Comparison of ENCODE assay signal across 10 cellular contexts in the genomic region with DNA sequence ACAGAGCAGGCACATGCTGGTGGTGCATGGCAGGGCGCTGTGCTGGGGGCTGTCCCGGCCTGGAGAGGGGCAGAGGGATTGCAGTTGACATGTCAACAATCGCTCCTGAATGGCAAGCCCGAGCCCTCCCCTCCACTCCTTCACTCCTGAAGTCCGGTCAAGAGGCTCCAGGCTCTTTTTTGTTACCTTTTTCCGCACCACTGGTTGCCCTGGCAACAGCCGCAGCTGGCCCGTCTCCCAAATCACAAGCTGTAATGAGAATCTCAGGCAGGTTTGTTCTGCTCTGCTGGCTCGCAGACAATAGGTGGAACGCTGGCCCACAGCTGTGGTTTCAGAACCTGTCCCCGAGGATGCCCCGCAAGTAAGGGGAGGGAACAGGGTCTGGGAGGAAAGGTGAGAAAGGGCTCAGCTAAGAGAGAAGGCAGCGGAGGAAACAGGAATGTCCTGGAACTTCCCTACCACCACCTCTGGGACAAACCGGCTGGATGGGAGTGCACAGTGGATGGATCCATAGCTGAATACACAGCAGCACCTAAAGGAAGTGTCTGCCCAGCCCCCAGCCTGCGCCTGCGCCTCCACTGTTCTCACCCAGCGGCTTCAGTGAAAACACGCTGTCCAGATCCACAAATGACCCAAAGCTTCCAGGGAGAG. TPM values are rescaled to one million over a fixed set of nuclear protein-coding genes. Genes with fewer than 3 reads are reported as not detected.
DNase-seq lines count a peak whose midpoint lies in the region; ATAC-seq and TF ChIP-seq lines count a peak whose summit lies in the region.
"Had no signal": no experiment of that assay in that cellular context is flagged by ENCODE, and none has a peak within 500 bp of the region (broad histone marks: within the 10 kb centered on the region; RNA-seq: fewer than 3 reads in every experiment).

No MANE protein-coding gene starts in this region.

- H3K4me1 ChIP-seq in heart left ventricle = peaks cover 0 to 41% (median 12%) of the 10 kb centered on the region in 12 donors
- peaks cover 34% of the 10 kb centered on the region for H3K4me1 ChIP-seq in mammary epithelial cell (ENCODE audit: insufficient read depth, low read length)
- no peaks in the 10 kb centered on the region for H3K4me1 ChIP-seq in testis

- TF ChIP-seq POLR2A in heart left ventricle (IDR thresholded peaks at IDR 0.05) = no peak
- TF ChIP-seq POLR2A in testis (IDR thresholded peaks at IDR 0.05) = no peak

- DNase-seq in heart left ventricle (peak in 4 of 5 donors; percentile 55 to 75 (median 63)), cardiac septum (ENCODE audit: low spot score) (no peak), NCI-H1436 (lab: John Stamatoyannopoulos, UW) (peak; percentile 75), mammary epithelial cell (peak; percentile 98), naive B cell (peak; percentile 29), testis (no peak)
- no peak for DNase-seq in activated CD8-positive, alpha-beta memory T cell treated with anti-CD3 and anti-CD28 coated beads, Interleukin-2, amount 50 U/mL, for 4 hours
- DNase-seq in activated CD4-positive, alpha-beta T cell treated with anti-CD3 and anti-CD28 coated beads, Interleukin-2, amount 10 ng/mL, durations not matched to agents 7 days and 5 days = no peak

- H3K27me3 ChIP-seq in heart left ventricle (peaks cover 0 to 6% (median 0%) of the 10 kb centered on the region in 9 donors), mammary epithelial cell (ENCODE audit: insufficient read depth, low read length) (no peaks in the 10 kb centered on the region), testis (no peaks in the 10 kb centered on the region)

- no peaks in the 10 kb centered on the region for H3K36me3 Mint-ChIP-seq in naive B cell
- H3K36me3 Mint-ChIP-seq in activated CD4-positive, alpha-beta T cell treated with anti-CD3 and anti-CD28 coated beads, Interleukin-2, amount 10 ng/mL, durations not matched to agents 7 days and 5 days (ENCODE audit: low read depth) = no peaks in the 10 kb centered on the region

- H3K79me2 ChIP-seq in mammary epithelial cell (ENCODE audit: insufficient read depth, low read length) = no peaks in the 10 kb centered on the region

- peak overlapping the region in 5 of 6 donors; percentile 12 to 69 (median 58) for H3K27ac Mint-ChIP-seq in naive B cell
- H3K27ac Mint-ChIP-seq in activated CD4-positive, alpha-beta T cell treated with anti-CD3 and anti-CD28 coated beads, Interleukin-2, amount 10 ng/mL, durations not matched to agents 7 days and 5 days = no peak overlapping the region
- H3K27ac Mint-ChIP-seq: T-helper 1 cell treated with Interleukin-12 subunit alpha and Interleukin-12 subunit beta and Interleukin-4 antibody, amounts not matched to agents 30 μg/mL and 1 μg/mL, for 36 hours had no signal

- peak overlapping the region; percentile 60 for H3K4me2 ChIP-seq in mammary epithelial cell (ENCODE audit: insufficient read depth, low read depth, low read length)

- peaks cover 27 to 61% (median 33%) of the 10 kb centered on the region in 3 donors for H3K4me1 Mint-ChIP-seq in naive B cell
- H3K4me1 Mint-ChIP-seq in activated CD4-positive, alpha-beta T cell treated with anti-CD3 and anti-CD28 coated beads, Interleukin-2, amount 10 ng/mL, durations not matched to agents 7 days and 5 days = peaks cover 1% of the 10 kb centered on the region

- WGBS in heart left ventricle, 4 donors = 36 to 57% (median 45%) methylated on average over 18 of the region's 18 CpGs
- WGBS in mammary epithelial cell (ENCODE audit: low coverage, missing lambda C conversion rate) = 8% methylated on average over 12 of the region's 18 CpGs
- 33 to 39% methylated on average over 17 to 18 of the region's 18 CpGs for WGBS in testis, 2 donors

- dilution Hi-C loops in mammary epithelial cell (cut with HindIII; ENCODE audit: low sequenced_read_pairs) = loop anchor here (5.0 to 25.0 kb wide), 2 partner anchors 34 to 896 kb away; no protein-coding TSS in a partner anchor

- peaks cover 4 to 15% (median 4%) of the 10 kb centered on the region in 3 donors for H3K27me3 Mint-ChIP-seq in naive B cell
- H3K27me3 Mint-ChIP-seq in activated CD4-positive, alpha-beta T cell treated with anti-CD3 and anti-CD28 coated beads, Interleukin-2, amount 10 ng/mL, durations not matched to agents 7 days and 5 days = peaks cover 4% of the 10 kb centered on the region

- H3K36me3 ChIP-seq in heart left ventricle = no peaks in the 10 kb centered on the region
- no peaks in the 10 kb centered on the region for H3K36me3 ChIP-seq in mammary epithelial cell (ENCODE audit: insufficient read depth, low read length)
- no peaks in the 10 kb centered on the region for H3K36me3 ChIP-seq in testis (ENCODE audit: low read depth, missing control alignments)

- intact Hi-C loops in heart left ventricle (cut with DNase I) (no loop called here), cardiac septum (cut with DNase I) (no loop called here), mammary epithelial cell (cut with micrococcal nuclease) (loop anchor here (2.0 kb wide), 1 partner anchor 45 kb away; no protein-coding TSS in a partner anchor), testis (cut with DNase I; ENCODE audit: low total_unique reads) (no loop called here)

- peaks cover 0 to 6% (median 2%) of the 10 kb centered on the region in 7 donors for H3K9me3 Mint-ChIP-seq in naive B cell
- H3K9me3 Mint-ChIP-seq in activated CD4-positive, alpha-beta T cell treated with anti-CD3 and anti-CD28 coated beads, Interleukin-2, amount 10 ng/mL, durations not matched to agents 7 days and 5 days = peaks cover 6% of the 10 kb centered on the region

- TF ChIP-seq CTCF in heart left ventricle (IDR thresholded peaks at IDR 0.05) = no peak
- peak in 1 of 2 donors; percentile 12 for TF ChIP-seq CTCF in mammary epithelial cell (conservative IDR thresholded peaks at IDR 0.05 in 1 of 2, IDR thresholded peaks at IDR 0.05 in 1 of 2; ENCODE audit: extremely low read depth in 1 of 2, insufficient read depth in 1 of 2, low read depth in 1 of 2, low read length in 2 of 2)
- TF ChIP-seq CTCF in testis (IDR thresholded peaks at IDR 0.05) = no peak

- POLR2A ChIA-PET in activated CD4-positive, alpha-beta T cell treated with anti-CD3 and anti-CD28 coated beads, Interleukin-2, amount 10 ng/mL, durations not matched to agents 7 days and 5 days (lab: Charles Lee) = interaction anchor here (0.7 kb wide), 1 partner anchor 828 kb away, joined by 3 read pairs; no protein-coding TSS in a partner anchor

- in situ Hi-C loops in mammary epithelial cell (cut with MboI; ENCODE audit: low sequenced_read_pairs in 2 of 2) = no loop called here

- H3K27ac ChIP-seq in heart left ventricle (peak overlapping the region in 2 of 12 donors; percentile 10 to 27), mammary epithelial cell (ENCODE audit: insufficient read depth, low read depth, low read length) (peak overlapping the region; percentile 100), testis (no peak overlapping the region)

- H3K9me3 ChIP-seq in heart left ventricle = peaks cover 0 to 16% (median 4%) of the 10 kb centered on the region in 12 donors
- peaks cover 2% of the 10 kb centered on the region for H3K9me3 ChIP-seq in mammary epithelial cell (replicated peaks; ENCODE audit: insufficient read depth, low read length)
- no peaks in the 10 kb centered on the region for H3K9me3 ChIP-seq in testis

- ATAC-seq in heart left ventricle (peak in 1 of 4 donors; percentile 68), naive B cell (ENCODE audit: low read depth in 2 of 2) (peak; percentile 65 to 69)

- no peaks in the 10 kb centered on the region for H4K20me1 ChIP-seq in mammary epithelial cell (ENCODE audit: insufficient read depth, low read length)

- no peak overlapping the region for H2AFZ ChIP-seq in mammary epithelial cell (ENCODE audit: low read depth, low read length)

- H3K9ac ChIP-seq in mammary epithelial cell (ENCODE audit: insufficient read depth, low read length) = peak overlapping the region; percentile 97

- CTCF ChIA-PET in mammary epithelial cell (lab: Charles Lee; ENCODE audit: low non-redundant PET) = no interaction called here
- CTCF ChIA-PET in activated CD4-positive, alpha-beta T cell treated with anti-CD3 and anti-CD28 coated beads, Interleukin-2, amount 10 ng/mL, durations not matched to agents 7 days and 5 days (lab: Charles Lee) = interaction anchor here (3.2 kb wide), 1 partner anchor 20 kb away, joined by 8 read pairs; no protein-coding TSS in a partner anchor

- peak overlapping the region in 6 of 8 donors; percentile 3 to 80 (median 64) for H3K4me3 Mint-ChIP-seq in naive B cell
- H3K4me3 Mint-ChIP-seq in activated CD4-positive, alpha-beta T cell treated with anti-CD3 and anti-CD28 coated beads, Interleukin-2, amount 10 ng/mL, durations not matched to agents 7 days and 5 days = no peak overlapping the region
- H3K4me3 Mint-ChIP-seq: T-helper 1 cell treated with Interleukin-12 subunit alpha and Interleukin-12 subunit beta and Interleukin-4 antibody, amounts not matched to agents 30 μg/mL and 1 μg/mL, for 36 hours had no signal

- H3K4me3 ChIP-seq in heart left ventricle (no peak overlapping the region), mammary epithelial cell (replicated peaks in 1 of 3; ENCODE audit: insufficient read depth in 1 of 3, low read depth in 2 of 3, low read length in 3 of 3) (peak overlapping the region in 2 of 3 experiments; percentile 4 to 32), testis (no peak overlapping the region)

- BruUV-seq in mammary epithelial cell (replicated peaks; lab: Mats Ljungman, UMichigan) = no TSS peak

RNA-seq across cellular contexts. Expression of a gene that starts 58.9 kb away (rescaled TPM):
- total RNA-seq in heart left ventricle (not detected), cardiac septum (not detected), mammary epithelial cell (100 to 1,000 TPM; 173 to 704 TPM), testis (under 1 TPM; 0.19 to 0.63 TPM)
- polyA plus RNA-seq in heart left ventricle (under 1 TPM in 1 of 2 donors, not detected in 1; 0.03 TPM), mammary epithelial cell (42.3 TPM), naive B cell (ENCODE audit: low read depth in 6 of 6) (not detected), testis (ENCODE audit: insufficient read depth, low read depth, low replicate concordance) (1.5 TPM)
- 6.0 TPM for polyA minus RNA-seq in mammary epithelial cell
- total RNA-seq in activated CD4-positive, alpha-beta T cell treated with anti-CD3 and anti-CD28 coated beads, Interleukin-2, amount 10 ng/mL, durations not matched to agents 7 days and 5 days = not detected
- polyA plus RNA-seq: BJ had no signal

Comparison
In these comparisons a context has a peak if more than half of its experiments do, and no peak if none do; other contexts are left out.
1. DNase-seq: peak in heart left ventricle (4 of 5), NCI-H1436 (single experiment), mammary epithelial cell (single experiment) and naive B cell (single experiment); none in cardiac septum (single experiment), activated CD8-positive, alpha-beta memory T cell treated with anti-CD3 and anti-CD28 coated beads, Interleukin-2, amount 50 U/mL, for 4 hours (single experiment), activated CD4-positive, alpha-beta T cell treated with anti-CD3 and anti-CD28 coated beads, Interleukin-2, amount 10 ng/mL, durations not matched to agents 7 days and 5 days (single experiment) and testis (single experiment).
2. H3K4me3 ChIP-seq: peak in mammary epithelial cell (2 of 3); none in heart left ventricle (0 of 12) and testis (0 of 2).
3. RNA of a gene that starts 58.9 kb away (total RNA-seq): 173 to 704 TPM in mammary epithelial cell; 0.19 to 0.63 TPM in testis, not detected in heart left ventricle, not detected in cardiac septum (single experiment) and not detected in activated CD4-positive, alpha-beta T cell treated with anti-CD3 and anti-CD28 coated beads, Interleukin-2, amount 10 ng/mL, durations not matched to agents 7 days and 5 days; every median in the first group is over 100 times any median in the second.